8 cellular contexts compared by ENCODE assay signal in genomic region chr3:127786358-127787070, GRCh38. TPM values are rescaled to one million over a fixed set of nuclear protein-coding genes. Genes with fewer than 3 reads are reported as not detected.
DNase-seq lines count a peak whose midpoint lies in the region; TF ChIP-seq lines count a peak whose summit lies in the region.

No MANE protein-coding gene starts in this region.

- peak; percentile 87 for DNase-seq in MG63
- DNase-seq in adrenal gland, result peak; percentile 62 to 93 (median 77)
- DNase-seq in suprapubic skin (ENCODE audit: low spot score in 2 of 2), result peak; percentile 89 to 90
- DNase-seq in stimulated activated CD4-positive, alpha-beta T cell treated with anti-CD3 and anti-CD28 coated beads, Interleukin-12 subunit alpha, Interleukin-12 subunit beta, amount 100 ng/mL, for 4 hours, result no peak
- no peak for DNase-seq in ecto neural progenitor cell (ENCODE audit: low spot score)
- no peak for DNase-seq in RWPE1 (ENCODE audit: low spot score)
- DNase-seq in type B pancreatic cell (ENCODE audit: extremely low spot score, unreplicated experiment), result no peak

- no peaks in the 10 kb centered on the region for H3K9me3 Mint-ChIP-seq in type B pancreatic cell

- H3K27me3 ChIP-seq in MG63 (no peaks in the 10 kb centered on the region), adrenal gland (no peaks in the 10 kb centered on the region), layer of hippocampus (ENCODE audit: control insufficient read depth, insufficient read depth, low read length) (no peaks in the 10 kb centered on the region), suprapubic skin (no peaks in the 10 kb centered on the region)

- H3K4me1 ChIP-seq in adrenal gland (replicated peaks in 1 of 2) (peaks cover 23 to 29% of the 10 kb centered on the region in 2 donors), suprapubic skin (peaks cover 49% of the 10 kb centered on the region)

- intact Hi-C loops in adrenal gland (cut with DNase I), result no loop called here

- TF ChIP-seq CTCF in adrenal gland (IDR thresholded peaks at IDR 0.05) (no peak), suprapubic skin (IDR thresholded peaks at IDR 0.05) (no peak), RWPE1 (conservative IDR thresholded peaks at IDR 0.05; ENCODE audit: low read depth) (no peak), type B pancreatic cell (conservative IDR thresholded peaks at IDR 0.05) (no peak)

- H3K36me3 ChIP-seq in MG63, result peaks cover 30% of the 10 kb centered on the region
- no peaks in the 10 kb centered on the region for H3K36me3 ChIP-seq in adrenal gland (replicated peaks in 1 of 2)
- H3K36me3 ChIP-seq in suprapubic skin, result no peaks in the 10 kb centered on the region

- CTCF ChIA-PET in RWPE1 (lab: Yijun Ruan, JAX), result interaction anchor here (0.5 to 0.7 kb wide), 2 partner anchors 9 to 289 kb away, joined by 3 read pairs; no protein-coding TSS in a partner anchor

- H3K4me3 ChIP-seq in MG63 (no peak overlapping the region), adrenal gland (no peak overlapping the region), suprapubic skin (no peak overlapping the region)

- H3K9me3 ChIP-seq in MG63 (no peaks in the 10 kb centered on the region), adrenal gland (replicated peaks in 1 of 3) (no peaks in the 10 kb centered on the region), suprapubic skin (no peaks in the 10 kb centered on the region)

- 59 to 69% (median 61%) methylated on average over 15 to 19 of the region's 19 CpGs for WGBS in adrenal gland, 4 donors
- 64% methylated on average over 12 of the region's 19 CpGs for WGBS in suprapubic skin

- H3K4me3 Mint-ChIP-seq in type B pancreatic cell, result no peak overlapping the region

- peak overlapping the region in 4 of 5 donors; percentile 14 to 78 (median 49) for H3K27ac ChIP-seq in adrenal gland
- H3K27ac ChIP-seq in layer of hippocampus (ENCODE audit: low read depth, low read length), result peak overlapping the region; percentile 48
- peak overlapping the region; percentile 2 for H3K27ac ChIP-seq in suprapubic skin
- no peak overlapping the region for H3K27ac ChIP-seq in RWPE1

- no peak for TF ChIP-seq EP300 in suprapubic skin (IDR thresholded peaks at IDR 0.05)

- POLR2A ChIA-PET in RWPE1 (lab: Yijun Ruan, JAX; ENCODE audit: low non-redundant PET), result no interaction called here

- peaks cover 3% of the 10 kb centered on the region for H3K27me3 Mint-ChIP-seq in type B pancreatic cell

- peaks cover 43% of the 10 kb centered on the region for H3K4me1 Mint-ChIP-seq in type B pancreatic cell (ENCODE audit: unreplicated experiment)

- H3K27ac Mint-ChIP-seq in type B pancreatic cell, result no peak overlapping the region

- H3K36me3 Mint-ChIP-seq in type B pancreatic cell, result no peaks in the 10 kb centered on the region

- no peak for TF ChIP-seq POLR2A in adrenal gland (IDR thresholded peaks at IDR 0.05)
- no peak for TF ChIP-seq POLR2A in suprapubic skin (IDR thresholded peaks at IDR 0.05)

RNA-seq across cellular contexts. Expression of gene MGLL, which starts 35.8 kb away (rescaled TPM):
- 28.8 and 29.0 TPM in 2 replicates for total RNA-seq in MG63 (2014; rRNA removed; shearing (Covaris generic); ENCODE audit: low replicate concordance)
- 10 to 100 TPM; 26.5 to 42.3 (median 36.0) TPM for total RNA-seq in adrenal gland
- polyA plus RNA-seq in adrenal gland, result 10 to 100 TPM; 18.8 to 48.1 (median 19.7) TPM
- 10 to 100 TPM; 37.9 to 54.3 (median 45.2) TPM for total RNA-seq in suprapubic skin
- total RNA-seq in type B pancreatic cell (ENCODE audit: low replicate concordance), result 9.4 and 28.8 TPM in 2 replicates

Comparison
In these comparisons a context has a peak if more than half of its experiments do, and no peak if none do; other contexts are left out.
1. DNase-seq: peak in MG63 (single experiment), adrenal gland (7 of 7) and suprapubic skin (2 of 2); none in stimulated activated CD4-positive, alpha-beta T cell treated with anti-CD3 and anti-CD28 coated beads, Interleukin-12 subunit alpha, Interleukin-12 subunit beta, amount 100 ng/mL, for 4 hours (single experiment), ecto neural progenitor cell (single experiment), RWPE1 (single experiment) and type B pancreatic cell (single experiment).